17 cellular contexts compared by ENCODE assay signal in the genomic region with DNA sequence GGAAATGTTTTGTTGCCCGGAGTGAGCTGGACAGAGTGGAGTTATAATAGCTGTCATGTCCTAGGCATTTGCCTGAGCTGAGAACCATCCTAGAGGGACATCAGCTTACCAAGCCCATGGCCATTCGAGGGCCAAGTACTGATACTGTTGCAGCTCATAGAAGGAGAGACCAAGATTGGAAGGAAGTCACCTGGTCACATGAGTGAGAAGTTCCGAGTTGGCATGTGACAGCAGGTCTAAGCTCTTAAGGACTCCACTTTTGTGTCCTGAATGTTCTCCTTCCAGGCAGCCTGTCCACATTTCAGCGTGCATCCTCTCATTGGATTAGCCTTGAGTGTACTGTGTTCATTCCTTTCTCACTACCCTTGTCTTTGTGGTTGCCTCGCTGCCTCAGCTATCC. TPM values are rescaled to one million over a fixed set of nuclear protein-coding genes. Genes with fewer than 3 reads are reported as not detected.
DNase-seq lines count a peak whose midpoint lies in the region; ATAC-seq and TF ChIP-seq lines count a peak whose summit lies in the region.
"Had no signal": no experiment of that assay in that cellular context is flagged by ENCODE, and none has a peak within 500 bp of the region (broad histone marks: within the 10 kb centered on the region; RNA-seq: fewer than 3 reads in every experiment).

No MANE protein-coding gene starts in this region.

- peak overlapping the region in 3 of 4 donors; percentile 33 to 79 (median 51) for H3K27ac ChIP-seq in gastrocnemius medialis
- H3K27ac ChIP-seq: A549 had no signal

- ATAC-seq in gastrocnemius medialis (no peak), GM18867 (IDR thresholded peaks at IDR 0.05; ENCODE audit: unreplicated experiment) (no peak)
- ATAC-seq: A549, HCT116, Panc1, SK-N-SH treated with all-trans-retinoic acid at 6 μM for 48 hours had no signal

- H3K36me3 Mint-ChIP-seq in HFFc6 (ENCODE audit: low read depth): no peaks in the 10 kb centered on the region; the same call in 1 of the 2 replicates
- peaks cover 2% of the 10 kb centered on the region for H3K36me3 Mint-ChIP-seq in chondrocyte (ENCODE audit: low read depth)

- no peak overlapping the region for H3K4me3 ChIP-seq in gastrocnemius medialis
- H3K4me3 ChIP-seq: A549 had no signal

- peaks cover 53 to 68% of the 10 kb centered on the region in 2 donors for H3K4me1 ChIP-seq in gastrocnemius medialis
- H3K4me1 ChIP-seq: A549, BE2C had no signal

- H3K4me1 Mint-ChIP-seq in HFFc6 (ENCODE audit: low read depth) (peaks cover 75% of the 10 kb centered on the region), chondrocyte (ENCODE audit: low read depth) (peaks cover 5% of the 10 kb centered on the region)

- DNase-seq in HFFc6: no peak
- peak; percentile 7 for DNase-seq in NCI-H82 treated with DMSO at 0.1 percent for 48 hours (lab: John Stamatoyannopoulos, UW; ENCODE audit: unreplicated experiment)
- DNase-seq in chondrocyte (ENCODE audit: low spot score): no peak
- DNase-seq in gastrocnemius medialis: no peak
- DNase-seq in Ammon's horn (ENCODE audit: low spot score): no peak
- DNase-seq in NCI-H1694 treated with DMSO at 0.1 percent for 48 hours (lab: John Stamatoyannopoulos, UW): no peak
- DNase-seq: BE2C, DMS79, GOT3, Karpas-422, NCI-H1694, NCI-H446 had no signal

- H3K27ac Mint-ChIP-seq in HFFc6 (0 out of 2 replicates have a peak overlapping the region, but pooled peaks have one; percentile 24), chondrocyte (ENCODE audit: unreplicated experiment) (peak overlapping the region; percentile 63)

- intact Hi-C loops in gastrocnemius medialis (cut with DNase I; ENCODE audit: low total_unique reads): loop anchor here (5.0 to 10.0 kb wide), 2 partner anchors 90 to 363 kb away; no protein-coding TSS in a partner anchor

- in situ Hi-C loops in gastrocnemius medialis (cut with MboI; ENCODE audit: low sequenced_read_pairs in 4 of 4): no loop called here

- no peak overlapping the region for H3K4me3 Mint-ChIP-seq in HFFc6
- H3K4me3 Mint-ChIP-seq in chondrocyte (ENCODE audit: unreplicated experiment): no peak overlapping the region

- H3K9me3 Mint-ChIP-seq in HFFc6 (no peaks in the 10 kb centered on the region), chondrocyte (ENCODE audit: low read depth) (no peaks in the 10 kb centered on the region)

- no peaks in the 10 kb centered on the region; the same call in none of the 2 replicates for H3K27me3 Mint-ChIP-seq in HFFc6 (ENCODE audit: insufficient read depth)
- peaks cover 24% of the 10 kb centered on the region for H3K27me3 Mint-ChIP-seq in chondrocyte (ENCODE audit: low read depth)

- no peaks in the 10 kb centered on the region for H3K36me3 ChIP-seq in gastrocnemius medialis
- H3K36me3 ChIP-seq: BE2C had no signal

- TF ChIP-seq POLR2A in gastrocnemius medialis (IDR thresholded peaks at IDR 0.05): no peak

- no peaks in the 10 kb centered on the region for H3K9me3 ChIP-seq in gastrocnemius medialis
- H3K9me3 ChIP-seq: A549, BE2C had no signal

- TF ChIP-seq CTCF in HFFc6 (IDR thresholded peaks at IDR 0.05) (no peak), chondrocyte (IDR thresholded peaks at IDR 0.05) (no peak), gastrocnemius medialis (IDR thresholded peaks at IDR 0.05 in 4 of 5, conservative IDR thresholded peaks at IDR 0.05 in 1 of 5) (no peak)

- no peaks in the 10 kb centered on the region for H3K27me3 ChIP-seq in gastrocnemius medialis

RNA-seq across cellular contexts. Expression of a gene that starts 4.4 kb away (rescaled TPM):
- 10 to 100 TPM; 32.8 to 67.6 (median 61.4) TPM for total RNA-seq in HFFc6 (2021; fragmentation: NEBNext Ultra II Directional; extraction: Animal tissue kit (Norgen Biotek cat#: 25700))
- total RNA-seq in chondrocyte (8.2 to 9.9 TPM (median 8.9 TPM) in 3 replicates), gastrocnemius medialis (10 to 100 TPM; 10.0 to 32.5 (median 17.0) TPM)
